ENCODE assay signal across 8 cellular contexts in genomic region chr19:42529248-42529764, GRCh38. TPM values are rescaled to one million over a fixed set of nuclear protein-coding genes. Genes with fewer than 3 reads are reported as not detected.
A peak's percentile ranks its signal among the peaks of the same experiment; 100 is the strongest.
DNase-seq lines count a peak whose midpoint lies in the region; ATAC-seq and TF ChIP-seq lines count a peak whose summit lies in the region.

No MANE protein-coding gene starts in this region.

- peak overlapping the region; percentile 24 for H2BK12ac ChIP-seq in trophoblast cell (ENCODE audit: low read length)

- H3K4me2 ChIP-seq in trophoblast cell (ENCODE audit: low read length): no peak overlapping the region

- no peak overlapping the region for H4K12ac ChIP-seq in trophoblast cell (ENCODE audit: low read depth, low read length)

- peak; percentile 95 for TF ChIP-seq CTCF in HFF-Myc (IDR thresholded peaks at IDR 0.05; ENCODE audit: low read depth, low read length, missing control alignments)
- peak; percentile 83 to 94 (median 91) for TF ChIP-seq CTCF in tibial nerve (IDR thresholded peaks at IDR 0.05)

- H2AFZ ChIP-seq in trophoblast cell (ENCODE audit: insufficient read depth, low read length, poor library complexity): peak overlapping the region; percentile 42

- H3K18ac ChIP-seq in trophoblast cell (ENCODE audit: low read length): no peak overlapping the region

- peak overlapping the region; percentile 69 for H3K14ac ChIP-seq in trophoblast cell (ENCODE audit: low read length)

- H3K27me3 ChIP-seq in trophoblast cell (ENCODE audit: insufficient read depth, low read length): no peaks in the 10 kb centered on the region
- H3K27me3 ChIP-seq in tibial nerve: no peaks in the 10 kb centered on the region

- H3K4me1 ChIP-seq in trophoblast cell (ENCODE audit: control insufficient read depth in 1 of 2, insufficient read depth in 2 of 2, low read length in 2 of 2): peaks cover 11 to 12% of the 10 kb centered on the region in 2 experiments
- H3K4me1 ChIP-seq in tibial nerve: peaks cover 0 to 13% (median 6%) of the 10 kb centered on the region in 4 donors

- peaks cover 4% of the 10 kb centered on the region for H3K9me3 ChIP-seq in trophoblast cell (ENCODE audit: insufficient read depth, low read depth, low read length)
- no peaks in the 10 kb centered on the region for H3K9me3 ChIP-seq in tibial nerve

- no peak overlapping the region for H3K27ac ChIP-seq in trophoblast cell (ENCODE audit: low read depth, low read length)
- peak overlapping the region in 1 of 4 donors; percentile 74 for H3K27ac ChIP-seq in tibial nerve

- H2BK120ac ChIP-seq in trophoblast cell (ENCODE audit: insufficient read depth, low read length, poor library complexity): peak overlapping the region; percentile 35

- no peak for TF ChIP-seq POLR2A in tibial nerve (IDR thresholded peaks at IDR 0.05)

- peak overlapping the region; percentile 40 for H4K8ac ChIP-seq in trophoblast cell (ENCODE audit: low read depth, low read length)

- peaks cover 10% of the 10 kb centered on the region for H3K79me1 ChIP-seq in trophoblast cell (ENCODE audit: low read length)

- H3K4ac ChIP-seq in trophoblast cell (ENCODE audit: low read depth, low read length): no peak overlapping the region

- H2AK5ac ChIP-seq in trophoblast cell (ENCODE audit: low read length): peak overlapping the region; percentile 80

- no peak overlapping the region for H3K23ac ChIP-seq in trophoblast cell (ENCODE audit: low read length)

- H3K36me3 ChIP-seq in trophoblast cell (ENCODE audit: control insufficient read depth in 1 of 2, insufficient read depth in 2 of 2, low read length in 2 of 2) (no peaks in the 10 kb centered on the region), tibial nerve (no peaks in the 10 kb centered on the region)

- DNase-seq in COLO668 (lab: John Stamatoyannopoulos, UW; ENCODE audit: unreplicated experiment) (peak; percentile 62), HFF-Myc (ENCODE audit: extremely low read depth, low read depth) (peak; percentile 12), RKO (ENCODE audit: low spot score) (peak; percentile 37), glomerular endothelial cell (ENCODE audit: extremely low read depth, low read depth, low spot score) (peak; percentile 23), trophoblast cell (peak; percentile 68 to 90), tibial nerve (ENCODE audit: low spot score in 2 of 2) (peak; percentile 35 to 70)
- DNase-seq in activated naive CD4-positive, alpha-beta T cell (lab: John Stamatoyannopoulos, UW): peak; percentile 17 to 52 (median 30)

- WGBS in trophoblast cell (ENCODE audit: extremely low coverage, insufficient coverage, insufficient read length): no CpG with 5 or more reads among the region's 3 CpGs
- 51 to 68% methylated on average over 3 of the region's 3 CpGs for WGBS in tibial nerve, 2 donors

- no peak overlapping the region for H3K9ac ChIP-seq in trophoblast cell (ENCODE audit: low read length)

- no peak overlapping the region for H3K4me3 ChIP-seq in HFF-Myc (replicated peaks; ENCODE audit: low read depth, low read length)
- no peak overlapping the region for H3K4me3 ChIP-seq in trophoblast cell (ENCODE audit: low read depth, low read length)
- H3K4me3 ChIP-seq in tibial nerve: no peak overlapping the region

- ATAC-seq in GM21786 (IDR thresholded peaks at IDR 0.05; ENCODE audit: unreplicated experiment): no peak

- H2BK5ac ChIP-seq in trophoblast cell (ENCODE audit: low read depth, low read length, poor library complexity): no peak overlapping the region

- TF ChIP-seq EP300 in tibial nerve (IDR thresholded peaks at IDR 0.05): no peak

- peak overlapping the region; percentile 88 for H4K91ac ChIP-seq in trophoblast cell (ENCODE audit: low read depth, low read length)

- no peaks in the 10 kb centered on the region for H3K79me2 ChIP-seq in trophoblast cell (ENCODE audit: control insufficient read depth, insufficient read depth, low read length, poor library complexity)

RNA-seq across cellular contexts. Expression of gene CEACAM1, which starts 1.0 kb away (rescaled TPM):
- total RNA-seq in glomerular endothelial cell: 38.8 and 41.5 TPM in 2 replicates
- polyA plus RNA-seq in trophoblast cell (2013): 19.0 and 21.0 TPM in 2 replicates
- under 1 TPM in 1 of 4 donors, not detected in 3; 0.66 TPM for total RNA-seq in tibial nerve

Comparison
In these comparisons a context has a peak if more than half of its experiments do, and no peak if none do; other contexts are left out.
1. DNase-seq: peak in every context shown above with its lines; median percentile 79 in trophoblast cell; 62 in COLO668; 52 in tibial nerve; 37 in RKO; 30 in activated naive CD4-positive, alpha-beta T cell; 23 in glomerular endothelial cell; 12 in HFF-Myc.
2. RNA of gene CEACAM1, which starts 1.0 kb away (total RNA-seq): 38.8 to 41.5 TPM in glomerular endothelial cell; 0.66 TPM in tibial nerve; every median in the first group is over 10 times any median in the second.